1 cellular context compared by ENCODE assay signal in the genomic region with DNA sequence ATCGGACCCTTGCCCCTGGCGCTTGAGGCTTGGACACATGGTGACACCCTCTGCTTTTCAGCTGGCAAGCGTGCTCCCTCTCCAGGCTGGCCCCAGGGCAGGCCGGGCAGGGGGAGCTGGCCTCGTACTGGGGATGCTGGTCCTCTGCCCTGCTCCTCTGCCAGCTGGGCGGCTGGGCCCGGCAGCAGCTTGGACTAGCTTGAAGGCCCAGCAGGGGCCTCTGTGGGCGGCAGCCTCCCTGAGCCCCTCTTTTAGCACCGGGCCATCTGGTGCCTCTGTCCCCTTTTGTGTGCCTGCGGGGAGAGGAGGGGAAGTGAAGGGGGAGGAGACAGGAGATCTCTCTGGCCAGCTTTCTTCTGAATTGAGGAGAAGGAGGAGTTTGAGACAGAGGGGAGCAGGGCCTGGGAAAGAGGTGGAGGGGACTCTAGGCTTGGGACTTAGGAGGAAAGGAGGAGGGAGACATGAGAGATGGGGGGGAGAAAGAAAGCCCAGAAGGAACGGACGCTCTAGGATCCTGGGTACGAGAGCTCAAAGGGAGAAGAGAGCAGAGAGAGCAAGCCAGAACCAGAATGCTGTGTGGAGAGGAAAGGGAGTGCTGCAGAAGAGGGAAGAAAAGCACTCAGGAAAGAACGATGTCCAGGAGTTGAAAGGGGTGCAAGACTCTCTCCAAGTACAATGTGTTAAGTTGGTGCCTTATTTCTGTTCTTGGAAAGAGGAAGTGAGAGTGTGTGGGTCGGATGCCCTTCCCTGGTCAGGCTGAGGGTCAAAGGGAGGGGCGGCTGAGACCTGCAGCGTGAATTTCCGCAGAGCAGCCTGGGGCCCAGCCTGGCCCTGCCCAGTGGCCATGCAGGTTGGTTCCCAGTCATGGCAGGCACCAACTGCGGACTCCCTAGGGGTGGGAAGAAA.
TF ChIP-seq lines count a peak whose summit lies in the region.

No MANE protein-coding gene starts in this region.

TF ChIP-seq in GM23338, 12 proteins besides CTCF, POLR2A, EP300 and RAD21 (continued from another document):
- TF ChIP-seq, protein P1, sequence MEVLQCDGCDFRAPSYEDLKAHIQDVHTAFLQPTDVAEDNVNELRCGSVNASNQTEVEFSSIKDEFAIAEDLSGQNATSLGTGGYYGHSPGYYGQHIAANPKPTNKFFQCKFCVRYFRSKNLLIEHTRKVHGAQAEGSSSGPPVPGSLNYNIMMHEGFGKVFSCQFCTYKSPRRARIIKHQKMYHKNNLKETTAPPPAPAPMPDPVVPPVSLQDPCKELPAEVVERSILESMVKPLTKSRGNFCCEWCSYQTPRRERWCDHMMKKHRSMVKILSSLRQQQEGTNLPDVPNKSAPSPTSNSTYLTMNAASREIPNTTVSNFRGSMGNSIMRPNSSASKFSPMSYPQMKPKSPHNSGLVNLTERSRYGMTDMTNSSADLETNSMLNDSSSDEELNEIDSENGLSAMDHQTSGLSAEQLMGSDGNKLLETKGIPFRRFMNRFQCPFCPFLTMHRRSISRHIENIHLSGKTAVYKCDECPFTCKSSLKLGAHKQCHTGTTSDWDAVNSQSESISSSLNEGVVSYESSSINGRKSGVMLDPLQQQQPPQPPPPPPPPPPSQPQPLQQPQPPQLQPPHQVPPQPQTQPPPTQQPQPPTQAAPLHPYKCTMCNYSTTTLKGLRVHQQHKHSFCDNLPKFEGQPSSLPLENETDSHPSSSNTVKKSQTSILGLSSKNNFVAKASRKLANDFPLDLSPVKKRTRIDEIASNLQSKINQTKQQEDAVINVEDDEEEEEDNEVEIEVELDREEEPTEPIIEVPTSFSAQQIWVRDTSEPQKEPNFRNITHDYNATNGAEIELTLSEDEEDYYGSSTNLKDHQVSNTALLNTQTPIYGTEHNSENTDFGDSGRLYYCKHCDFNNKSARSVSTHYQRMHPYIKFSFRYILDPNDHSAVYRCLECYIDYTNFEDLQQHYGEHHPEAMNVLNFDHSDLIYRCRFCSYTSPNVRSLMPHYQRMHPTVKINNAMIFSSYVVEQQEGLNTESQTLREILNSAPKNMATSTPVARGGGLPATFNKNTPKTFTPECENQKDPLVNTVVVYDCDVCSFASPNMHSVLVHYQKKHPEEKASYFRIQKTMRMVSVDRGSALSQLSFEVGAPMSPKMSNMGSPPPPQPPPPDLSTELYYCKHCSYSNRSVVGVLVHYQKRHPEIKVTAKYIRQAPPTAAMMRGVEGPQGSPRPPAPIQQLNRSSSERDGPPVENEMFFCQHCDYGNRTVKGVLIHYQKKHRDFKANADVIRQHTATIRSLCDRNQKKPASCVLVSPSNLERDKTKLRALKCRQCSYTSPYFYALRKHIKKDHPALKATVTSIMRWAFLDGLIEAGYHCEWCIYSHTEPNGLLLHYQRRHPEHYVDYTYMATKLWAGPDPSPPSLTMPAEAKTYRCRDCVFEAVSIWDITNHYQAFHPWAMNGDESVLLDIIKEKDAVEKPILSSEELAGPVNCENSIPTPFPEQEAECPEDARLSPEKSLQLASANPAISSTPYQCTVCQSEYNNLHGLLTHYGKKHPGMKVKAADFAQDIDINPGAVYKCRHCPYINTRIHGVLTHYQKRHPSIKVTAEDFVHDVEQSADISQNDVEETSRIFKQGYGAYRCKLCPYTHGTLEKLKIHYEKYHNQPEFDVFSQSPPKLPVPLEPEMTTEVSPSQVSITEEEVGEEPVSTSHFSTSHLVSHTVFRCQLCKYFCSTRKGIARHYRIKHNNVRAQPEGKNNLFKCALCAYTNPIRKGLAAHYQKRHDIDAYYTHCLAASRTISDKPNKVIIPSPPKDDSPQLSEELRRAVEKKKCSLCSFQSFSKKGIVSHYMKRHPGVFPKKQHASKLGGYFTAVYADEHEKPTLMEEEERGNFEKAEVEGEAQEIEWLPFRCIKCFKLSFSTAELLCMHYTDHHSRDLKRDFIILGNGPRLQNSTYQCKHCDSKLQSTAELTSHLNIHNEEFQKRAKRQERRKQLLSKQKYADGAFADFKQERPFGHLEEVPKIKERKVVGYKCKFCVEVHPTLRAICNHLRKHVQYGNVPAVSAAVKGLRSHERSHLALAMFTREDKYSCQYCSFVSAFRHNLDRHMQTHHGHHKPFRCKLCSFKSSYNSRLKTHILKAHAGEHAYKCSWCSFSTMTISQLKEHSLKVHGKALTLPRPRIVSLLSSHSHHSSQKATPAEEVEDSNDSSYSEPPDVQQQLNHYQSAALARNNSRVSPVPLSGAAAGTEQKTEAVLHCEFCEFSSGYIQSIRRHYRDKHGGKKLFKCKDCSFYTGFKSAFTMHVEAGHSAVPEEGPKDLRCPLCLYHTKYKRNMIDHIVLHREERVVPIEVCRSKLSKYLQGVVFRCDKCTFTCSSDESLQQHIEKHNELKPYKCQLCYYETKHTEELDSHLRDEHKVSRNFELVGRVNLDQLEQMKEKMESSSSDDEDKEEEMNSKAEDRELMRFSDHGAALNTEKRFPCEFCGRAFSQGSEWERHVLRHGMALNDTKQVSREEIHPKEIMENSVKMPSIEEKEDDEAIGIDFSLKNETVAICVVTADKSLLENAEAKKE (CRISPR knock-in tag; IDR thresholded peaks at IDR 0.05) = no peak
- TF ChIP-seq, protein P2, sequence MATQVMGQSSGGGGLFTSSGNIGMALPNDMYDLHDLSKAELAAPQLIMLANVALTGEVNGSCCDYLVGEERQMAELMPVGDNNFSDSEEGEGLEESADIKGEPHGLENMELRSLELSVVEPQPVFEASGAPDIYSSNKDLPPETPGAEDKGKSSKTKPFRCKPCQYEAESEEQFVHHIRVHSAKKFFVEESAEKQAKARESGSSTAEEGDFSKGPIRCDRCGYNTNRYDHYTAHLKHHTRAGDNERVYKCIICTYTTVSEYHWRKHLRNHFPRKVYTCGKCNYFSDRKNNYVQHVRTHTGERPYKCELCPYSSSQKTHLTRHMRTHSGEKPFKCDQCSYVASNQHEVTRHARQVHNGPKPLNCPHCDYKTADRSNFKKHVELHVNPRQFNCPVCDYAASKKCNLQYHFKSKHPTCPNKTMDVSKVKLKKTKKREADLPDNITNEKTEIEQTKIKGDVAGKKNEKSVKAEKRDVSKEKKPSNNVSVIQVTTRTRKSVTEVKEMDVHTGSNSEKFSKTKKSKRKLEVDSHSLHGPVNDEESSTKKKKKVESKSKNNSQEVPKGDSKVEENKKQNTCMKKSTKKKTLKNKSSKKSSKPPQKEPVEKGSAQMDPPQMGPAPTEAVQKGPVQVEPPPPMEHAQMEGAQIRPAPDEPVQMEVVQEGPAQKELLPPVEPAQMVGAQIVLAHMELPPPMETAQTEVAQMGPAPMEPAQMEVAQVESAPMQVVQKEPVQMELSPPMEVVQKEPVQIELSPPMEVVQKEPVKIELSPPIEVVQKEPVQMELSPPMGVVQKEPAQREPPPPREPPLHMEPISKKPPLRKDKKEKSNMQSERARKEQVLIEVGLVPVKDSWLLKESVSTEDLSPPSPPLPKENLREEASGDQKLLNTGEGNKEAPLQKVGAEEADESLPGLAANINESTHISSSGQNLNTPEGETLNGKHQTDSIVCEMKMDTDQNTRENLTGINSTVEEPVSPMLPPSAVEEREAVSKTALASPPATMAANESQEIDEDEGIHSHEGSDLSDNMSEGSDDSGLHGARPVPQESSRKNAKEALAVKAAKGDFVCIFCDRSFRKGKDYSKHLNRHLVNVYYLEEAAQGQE (IDR thresholded peaks at IDR 0.05; ENCODE audit: unreplicated experiment) = no peak
- TF ChIP-seq NANOG (IDR thresholded peaks at IDR 0.05; ENCODE audit: borderline replicate concordance) = no peak
- TF ChIP-seq, protein P3, sequence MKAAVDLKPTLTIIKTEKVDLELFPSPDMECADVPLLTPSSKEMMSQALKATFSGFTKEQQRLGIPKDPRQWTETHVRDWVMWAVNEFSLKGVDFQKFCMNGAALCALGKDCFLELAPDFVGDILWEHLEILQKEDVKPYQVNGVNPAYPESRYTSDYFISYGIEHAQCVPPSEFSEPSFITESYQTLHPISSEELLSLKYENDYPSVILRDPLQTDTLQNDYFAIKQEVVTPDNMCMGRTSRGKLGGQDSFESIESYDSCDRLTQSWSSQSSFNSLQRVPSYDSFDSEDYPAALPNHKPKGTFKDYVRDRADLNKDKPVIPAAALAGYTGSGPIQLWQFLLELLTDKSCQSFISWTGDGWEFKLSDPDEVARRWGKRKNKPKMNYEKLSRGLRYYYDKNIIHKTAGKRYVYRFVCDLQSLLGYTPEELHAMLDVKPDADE (IDR thresholded peaks at IDR 0.05) = no peak
- TF ChIP-seq CREB1 (CRISPR knock-in tag; IDR thresholded peaks at IDR 0.05; ENCODE audit: low read depth) = no peak
